Comparison of ENCODE assay signal across 1 cellular context in the genomic region with DNA sequence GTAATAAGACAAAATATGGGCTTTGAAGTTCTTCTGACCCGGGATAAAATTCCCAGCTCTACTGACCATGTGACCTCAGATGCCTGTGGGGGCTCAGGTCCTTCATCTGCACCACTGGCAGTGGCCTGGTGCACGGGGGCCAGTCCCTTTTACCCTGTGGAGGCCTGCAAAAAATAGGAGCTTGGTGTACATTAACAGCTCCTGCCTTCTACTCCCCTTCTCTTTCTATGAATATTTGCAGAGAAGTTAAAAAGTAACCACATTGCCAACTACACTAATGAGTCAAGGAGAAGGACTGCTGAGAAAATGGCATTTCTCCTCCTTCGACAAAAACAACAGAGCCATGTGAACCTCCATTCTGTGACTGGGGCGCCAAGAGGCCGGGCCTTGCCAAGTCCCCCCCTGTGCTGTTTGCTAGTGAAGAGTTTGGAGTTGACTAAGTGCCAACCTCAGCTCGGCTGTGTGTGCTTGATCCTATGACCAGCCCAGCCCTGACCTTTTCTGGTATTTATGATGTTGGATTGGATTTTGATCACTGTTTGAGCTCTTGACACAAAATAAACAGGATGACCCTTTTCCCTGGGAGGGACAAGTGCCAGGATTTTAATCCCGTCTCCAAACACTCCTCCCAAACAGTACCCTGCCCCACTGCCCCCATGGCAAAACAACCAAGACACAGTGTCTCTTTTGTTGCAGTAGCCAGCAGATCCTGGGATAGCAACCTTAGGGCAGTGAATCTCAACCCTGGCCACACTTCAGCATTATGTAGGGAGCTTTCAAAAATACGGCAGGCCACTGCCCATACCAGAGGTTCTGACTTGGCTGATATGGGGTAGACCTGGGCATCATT.
TF ChIP-seq lines count a peak whose summit lies in the region.

No MANE protein-coding gene starts in this region.

TF ChIP-seq in A549, 52 proteins besides CTCF, POLR2A, EP300 and RAD21 (continued from another document):
- TF ChIP-seq, protein P1, sequence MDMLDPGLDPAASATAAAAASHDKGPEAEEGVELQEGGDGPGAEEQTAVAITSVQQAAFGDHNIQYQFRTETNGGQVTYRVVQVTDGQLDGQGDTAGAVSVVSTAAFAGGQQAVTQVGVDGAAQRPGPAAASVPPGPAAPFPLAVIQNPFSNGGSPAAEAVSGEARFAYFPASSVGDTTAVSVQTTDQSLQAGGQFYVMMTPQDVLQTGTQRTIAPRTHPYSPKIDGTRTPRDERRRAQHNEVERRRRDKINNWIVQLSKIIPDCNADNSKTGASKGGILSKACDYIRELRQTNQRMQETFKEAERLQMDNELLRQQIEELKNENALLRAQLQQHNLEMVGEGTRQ (IDR thresholded peaks at IDR 0.05), result peak; percentile 22; the same call in 1 of the 2 replicates
- peak; percentile 75 for TF ChIP-seq JUNB (IDR thresholded peaks at IDR 0.05)
- TF ChIP-seq, protein P2, sequence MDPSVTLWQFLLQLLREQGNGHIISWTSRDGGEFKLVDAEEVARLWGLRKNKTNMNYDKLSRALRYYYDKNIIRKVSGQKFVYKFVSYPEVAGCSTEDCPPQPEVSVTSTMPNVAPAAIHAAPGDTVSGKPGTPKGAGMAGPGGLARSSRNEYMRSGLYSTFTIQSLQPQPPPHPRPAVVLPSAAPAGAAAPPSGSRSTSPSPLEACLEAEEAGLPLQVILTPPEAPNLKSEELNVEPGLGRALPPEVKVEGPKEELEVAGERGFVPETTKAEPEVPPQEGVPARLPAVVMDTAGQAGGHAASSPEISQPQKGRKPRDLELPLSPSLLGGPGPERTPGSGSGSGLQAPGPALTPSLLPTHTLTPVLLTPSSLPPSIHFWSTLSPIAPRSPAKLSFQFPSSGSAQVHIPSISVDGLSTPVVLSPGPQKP (IDR thresholded peaks at IDR 0.05; ENCODE audit: low read depth, low read length), result no peak
- no peak for TF ChIP-seq ZC3H11A (IDR thresholded peaks at IDR 0.05)
- TF ChIP-seq SMC3 (IDR thresholded peaks at IDR 0.05), result no peak; the same call in 1 of the 3 replicates
- TF ChIP-seq CEBPB (IDR thresholded peaks at IDR 0.05), result peak in 1 of 2 experiments; percentile 66; a peak in 2 of 4 replicates
- no peak for TF ChIP-seq FOSL2 (IDR thresholded peaks at IDR 0.05)
- TF ChIP-seq FOSL2 (CRISPR knock-in tag; IDR thresholded peaks at IDR 0.05), result peak; percentile 52; the same call in 1 of the 2 replicates
- TF ChIP-seq CHD2 (IDR thresholded peaks at IDR 0.05; ENCODE audit: low read length, partially characterized antibody), result no peak
